In genomic region chr14:75293920-75294648, GRCh38 we compare ENCODE assay signal across 7 cellular contexts. TPM values are rescaled to one million over a fixed set of nuclear protein-coding genes. Genes with fewer than 3 reads are reported as not detected.
DNase-seq lines count a peak whose midpoint lies in the region; ATAC-seq and TF ChIP-seq lines count a peak whose summit lies in the region.

No MANE protein-coding gene starts in this region.

- H3K4me1 ChIP-seq in hepatocyte (ENCODE audit: insufficient read depth), result peaks cover 23% of the 10 kb centered on the region

- ATAC-seq in GM18511 (IDR thresholded peaks at IDR 0.05; ENCODE audit: unreplicated experiment) (peak; percentile 95), HG03039 (IDR thresholded peaks at IDR 0.05; ENCODE audit: unreplicated experiment) (peak; percentile 92)

- peak overlapping the region; percentile 39 for H2AFZ ChIP-seq in hepatocyte

- H3K9me3 ChIP-seq in hepatocyte (ENCODE audit: low read depth), result no peaks in the 10 kb centered on the region

- H3K4me3 ChIP-seq in astrocyte of the cerebellum (ENCODE audit: low read depth, low read length) (peak overlapping the region; percentile 50), hepatocyte (peak overlapping the region; percentile 44)

- no peaks in the 10 kb centered on the region for H4K20me1 ChIP-seq in hepatocyte (ENCODE audit: insufficient read depth, poor library complexity, severe bottlenecking)

- peak overlapping the region; percentile 92 for H3K27ac ChIP-seq in hepatocyte

- H3K36me3 ChIP-seq in hepatocyte (replicated peaks; ENCODE audit: insufficient read depth, low read depth), result no peaks in the 10 kb centered on the region

- in situ Hi-C loops in astrocyte of the cerebellum (cut with HindIII; ENCODE audit: low sequenced_read_pairs), result no loop called here

- no peaks in the 10 kb centered on the region for H3K27me3 ChIP-seq in hepatocyte

- DNase-seq in NCI-H2081 treated with DMSO at 0.1 percent for 48 hours (lab: John Stamatoyannopoulos, UW) (peak; percentile 36), T1000 (lab: John Stamatoyannopoulos, UW) (peak; percentile 94), astrocyte of the cerebellum (ENCODE audit: low read depth) (peak; percentile 91), hepatocyte (ENCODE audit: low spot score) (peak; percentile 98), retina (peak; percentile 97)

- peak overlapping the region; percentile 93 for H3K4me2 ChIP-seq in hepatocyte

- H3K9me2 ChIP-seq in hepatocyte (replicated peaks; ENCODE audit: insufficient read depth), result no peaks in the 10 kb centered on the region

- H3K79me2 ChIP-seq in hepatocyte, result no peaks in the 10 kb centered on the region

- TF ChIP-seq CTCF in astrocyte of the cerebellum (IDR thresholded peaks at IDR 0.05; ENCODE audit: low read depth, low read length, missing control alignments) (no peak), hepatocyte (IDR thresholded peaks at IDR 0.05; ENCODE audit: poor library complexity) (no peak)

- 0% methylated on average over 27 of the region's 59 CpGs for WGBS in hepatocyte (ENCODE audit: low lambda C conversion rate, missing lambda C conversion rate)

RNA-seq across cellular contexts. Expression of gene FOS, which starts 15.5 kb away (rescaled TPM):
- total RNA-seq in hepatocyte, result 657 and 865 TPM in 2 replicates
- 935 and 1,189 TPM in 2 replicates for polyA plus RNA-seq in hepatocyte

Comparison
In these comparisons a context has a peak if more than half of its experiments do, and no peak if none do; other contexts are left out.
1. Peak in every context shown above with its lines: DNase-seq, ATAC-seq, H3K4me3 ChIP-seq and H3K27ac ChIP-seq.
2. DNase-seq: peak in every context shown above with its lines; median percentile 98 in hepatocyte; 97 in retina; 94 in T1000; 91 in astrocyte of the cerebellum; 36 in NCI-H2081 treated with DMSO at 0.1 percent for 48 hours.